Comparison of ENCODE assay signal across 13 cellular contexts in genomic region chr6:135331002-135331401, GRCh38.
A peak's percentile ranks its signal among the peaks of the same experiment; 100 is the strongest.
DNase-seq lines count a peak whose midpoint lies in the region; ATAC-seq and TF ChIP-seq lines count a peak whose summit lies in the region.
"Had no signal": no experiment of that assay in that cellular context is flagged by ENCODE, and none has a peak within 500 bp of the region (broad histone marks: within the 10 kb centered on the region; RNA-seq: fewer than 3 reads in every experiment).

No MANE protein-coding gene starts in this region.

- POLR2A ChIA-PET in AG04449 (lab: Yijun Ruan, JAX): no interaction called here

- ATAC-seq in GM18861 (IDR thresholded peaks at IDR 0.05; ENCODE audit: unreplicated experiment) (peak; percentile 34), HG02981 (IDR thresholded peaks at IDR 0.05; ENCODE audit: unreplicated experiment) (peak; percentile 37), upper lobe of right lung (no peak), HG02973 (IDR thresholded peaks at IDR 0.05; ENCODE audit: unreplicated experiment) (no peak), lower lobe of right lung (no peak)

- no peak overlapping the region for H3K27ac ChIP-seq in upper lobe of right lung
- no peak overlapping the region for H3K27ac ChIP-seq in lower lobe of right lung

- no peaks in the 10 kb centered on the region for H3K9me3 ChIP-seq in MG63
- H3K9me3 ChIP-seq in upper lobe of right lung: no peaks in the 10 kb centered on the region
- no peaks in the 10 kb centered on the region for H3K9me3 ChIP-seq in lower lobe of right lung

- in situ Hi-C loops in astrocyte of the cerebellum (cut with HindIII; ENCODE audit: low sequenced_read_pairs): no loop called here

- H3K4me3 ChIP-seq in AG04449 (ENCODE audit: low read depth, low read length) (no peak overlapping the region), astrocyte of the cerebellum (ENCODE audit: low read depth, low read length) (no peak overlapping the region), MG63 (no peak overlapping the region), upper lobe of right lung (no peak overlapping the region), lower lobe of right lung (no peak overlapping the region)

- H3K27me3 ChIP-seq in MG63: no peaks in the 10 kb centered on the region
- no peaks in the 10 kb centered on the region for H3K27me3 ChIP-seq in upper lobe of right lung
- H3K27me3 ChIP-seq in lower lobe of right lung (ENCODE audit: low read depth): no peaks in the 10 kb centered on the region

- H3K36me3 ChIP-seq in MG63 (no peaks in the 10 kb centered on the region; the same call in none of the 2 replicates), upper lobe of right lung (no peaks in the 10 kb centered on the region), lower lobe of right lung (no peaks in the 10 kb centered on the region)

- CTCF ChIA-PET in AG04449 (lab: Yijun Ruan, JAX): no interaction called here

- DNase-seq in AG04449 (ENCODE audit: low read depth, low spot score) (peak; percentile 7), astrocyte of the cerebellum (ENCODE audit: low read depth) (peak; percentile 33), MG63 (no peak), upper lobe of right lung (no peak), lower lobe of right lung (no peak)
- DNase-seq: activated CD4-positive, alpha-beta memory T cell treated with anti-CD3 and anti-CD28 coated beads for 36 hours; activated effector memory CD4-positive, alpha-beta T cell treated with anti-CD3 and anti-CD28 coated beads, Interleukin-2, amount 50 U/mL, for 16 hours; NCI-H1092; NCI-H524; stimulated activated CD4-positive, alpha-beta T cell treated with anti-CD3 and anti-CD28 coated beads, Interleukin-12 subunit alpha, Interleukin-12 subunit beta, amount 100 ng/mL, for 4 hours had no signal

- no peaks in the 10 kb centered on the region for H3K4me1 ChIP-seq in upper lobe of right lung
- H3K4me1 ChIP-seq in lower lobe of right lung: no peaks in the 10 kb centered on the region

- TF ChIP-seq CTCF in AG04449 (IDR thresholded peaks at IDR 0.05; ENCODE audit: insufficient read depth, low read length, missing control alignments) (no peak), astrocyte of the cerebellum (IDR thresholded peaks at IDR 0.05; ENCODE audit: low read depth, low read length, missing control alignments) (no peak), upper lobe of right lung (IDR thresholded peaks at IDR 0.05) (no peak), lower lobe of right lung (IDR thresholded peaks at IDR 0.05) (no peak)

- intact Hi-C loops in upper lobe of right lung (cut with DNase I): no loop called here
- intact Hi-C loops in lower lobe of right lung (cut with DNase I): no loop called here

Comparison
In these comparisons a context has a peak if more than half of its experiments do, and no peak if none do; other contexts are left out.
1. DNase-seq: peak in AG04449 (single experiment) and astrocyte of the cerebellum (single experiment); none in MG63 (single experiment), upper lobe of right lung (single experiment) and lower lobe of right lung (single experiment).
2. ATAC-seq: peak in GM18861 (single experiment) and HG02981 (single experiment); none in upper lobe of right lung (single experiment), HG02973 (single experiment) and lower lobe of right lung (0 of 2).